31 cellular contexts compared by ENCODE assay signal in the genomic region with DNA sequence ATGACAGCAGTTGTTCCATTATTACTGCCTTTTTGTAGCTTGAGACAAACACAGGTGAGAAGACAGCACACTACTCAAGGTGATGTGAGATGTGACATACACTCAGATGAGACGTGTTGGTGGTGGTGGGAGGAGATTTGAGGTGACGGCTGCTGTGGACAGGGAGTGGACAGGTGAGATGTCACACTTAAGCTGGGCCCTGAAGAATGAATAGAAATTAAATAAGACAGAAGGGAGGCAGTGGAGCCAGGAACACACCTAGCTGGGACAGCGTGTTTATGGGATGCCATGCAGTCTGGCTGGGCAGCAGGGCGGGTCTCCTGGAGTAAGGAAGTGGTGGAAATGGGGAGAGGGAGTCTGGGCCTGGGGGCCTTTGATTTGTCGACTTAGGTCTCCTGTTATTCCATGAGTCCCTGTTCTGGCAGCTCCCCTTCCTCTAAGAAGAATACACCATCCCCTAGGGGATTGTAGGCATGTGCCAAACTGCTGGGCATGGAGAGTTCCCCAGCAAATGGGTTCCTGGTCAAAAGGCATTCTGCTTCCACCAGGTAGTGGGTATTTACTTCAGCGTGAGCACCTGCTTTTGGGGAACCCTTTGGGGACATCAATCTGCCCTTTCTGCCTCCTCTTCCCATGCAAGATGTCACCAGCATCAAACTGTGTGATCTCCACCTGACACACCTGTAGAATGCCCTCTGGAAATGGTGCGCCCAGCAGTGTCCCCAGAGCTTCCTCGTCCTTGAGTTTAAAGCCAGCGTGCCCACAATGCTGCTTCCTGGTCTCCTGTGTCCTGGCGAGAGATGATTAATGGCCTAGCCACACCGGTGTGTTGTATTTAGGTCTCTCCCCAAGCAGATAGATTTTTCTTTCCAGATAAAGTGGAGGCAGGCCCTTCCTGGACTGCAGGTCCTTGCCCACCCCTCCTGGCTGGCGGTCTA.
"Had no signal": no experiment of that assay in that cellular context is flagged by ENCODE, and none has a peak within 500 bp of the region (broad histone marks: within the 10 kb centered on the region; RNA-seq: fewer than 3 reads in every experiment).

No MANE protein-coding gene starts in this region.

- H3K27ac ChIP-seq: gastrocnemius medialis, neural progenitor cell, prostate gland, sigmoid colon, stomach, thyroid gland, upper lobe of right lung had no signal

- H3K36me3 ChIP-seq: gastrocnemius medialis, neural progenitor cell, prostate gland, sigmoid colon, stomach, thyroid gland, upper lobe of right lung had no signal

- H3K4me1 Mint-ChIP-seq: activated CD4-positive, alpha-beta T cell treated with anti-CD3 and anti-CD28 coated beads, Interleukin-2, amount 10 ng/mL, durations not matched to agents 7 days and 5 days; memory B cell; natural killer cell; stimulated activated naive B cell treated with anti-CD40 and anti-IgM and Interleukin-4, amounts not matched to agents 10 μg/mL and 1 μg/mL and 100 μg/mL, for 72 hours; T-helper 17 cell had no signal

- ATAC-seq: activated CD8-positive, alpha-beta T cell treated with anti-CD3 and anti-CD28 coated beads for 36 hours; activated naive CD4-positive, alpha-beta T cell treated with anti-CD3 and anti-CD28 coated beads, Interleukin-2, amount 50 U/mL, for 72 hours; activated T-cell treated with anti-CD3 and anti-CD28 coated beads, Interleukin-2, amount 50 U/mL, for 72 hours; gastrocnemius medialis; natural killer cell; stimulated activated naive B cell treated with anti-CD40 and anti-IgM and Interleukin-4, amounts not matched to agents 10 μg/mL and 1 μg/mL and 100 μg/mL, for 72 hours; T-helper 17 cell; upper lobe of right lung; WTC11 had no signal

- H3K36me3 Mint-ChIP-seq: activated naive CD4-positive, alpha-beta T cell treated with anti-CD3 and anti-CD28 coated beads, Interleukin-2, amount 50 U/mL, for 72 hours; memory B cell; natural killer cell; neural progenitor cell; stimulated activated naive B cell treated with anti-CD40 and anti-IgM and Interleukin-4, amounts not matched to agents 10 μg/mL and 1 μg/mL and 100 μg/mL, for 72 hours; WTC11 had no signal

- H3K4me2 ChIP-seq: neural progenitor cell had no signal

- DNase-seq: activated CD4-positive, alpha-beta T cell treated with anti-CD3 and anti-CD28 coated beads for 1 hour; activated CD4-positive, alpha-beta T cell treated with anti-CD3 and anti-CD28 coated beads, Interleukin-2, amount 10 ng/mL, durations not matched to agents 7 days and 5 days; activated CD8-positive, alpha-beta T cell treated with anti-CD3 and anti-CD28 coated beads for 36 hours; activated naive CD4-positive, alpha-beta T cell; activated T-cell treated with anti-CD3 and anti-CD28 coated beads for 4 hours; activated T-cell treated with anti-CD3 and anti-CD28 coated beads, Interleukin-2, amount 50 U/mL, for 72 hours; dermis blood vessel endothelial cell; effector CD8-positive, alpha-beta T cell; gastrocnemius medialis; glutamatergic neuron; midbrain; natural killer cell; retina; sigmoid colon; small intestine; stimulated activated CD4-positive, alpha-beta T cell treated with anti-CD3 and anti-CD28 coated beads, Interleukin-1b, Interleukin-23, amount 100 ng/mL, for 48 hours; stimulated activated CD4-positive, alpha-beta T cell treated with anti-CD3 and anti-CD28 coated beads, Interleukin-4, amount 100 ng/mL, for 4 hours; stimulated activated CD8-positive, alpha-beta memory T cell treated with anti-CD3 and anti-CD28 coated beads, Interleukin-4, amount 100 ng/mL, for 48 hours; stimulated activated naive B cell treated with anti-CD40 and anti-IgM and Interleukin-4, amounts not matched to agents 10 μg/mL and 1 μg/mL and 100 μg/mL, for 72 hours; SW 1271; T-helper 17 cell; thyroid gland; upper lobe of right lung had no signal

- H3K4me3 ChIP-seq: gastrocnemius medialis, neural progenitor cell, prostate gland, sigmoid colon, stomach, thyroid gland, upper lobe of right lung had no signal

- H2AFZ ChIP-seq: neural progenitor cell had no signal

- H3K9ac ChIP-seq: neural progenitor cell had no signal

- H3K4me1 ChIP-seq: prostate gland, stomach, thyroid gland, upper lobe of right lung had no signal

- H3K27me3 ChIP-seq: gastrocnemius medialis, sigmoid colon, thyroid gland, upper lobe of right lung had no signal

- FAIRE-seq: colon, islet of Langerhans, small intestine had no signal

- H3K4me3 Mint-ChIP-seq: activated CD4-positive, alpha-beta T cell treated with anti-CD3 and anti-CD28 coated beads, Interleukin-2, amount 10 ng/mL, durations not matched to agents 7 days and 5 days; activated CD8-positive, alpha-beta T cell treated with anti-CD3 and anti-CD28 coated beads for 36 hours; activated T-cell treated with anti-CD3 and anti-CD28 coated beads, Interleukin-2, amount 50 U/mL, for 72 hours; memory B cell; natural killer cell; neural progenitor cell; stimulated activated naive B cell treated with anti-CD40 and anti-IgM and Interleukin-4, amounts not matched to agents 10 μg/mL and 1 μg/mL and 100 μg/mL, for 72 hours; T-helper 17 cell; WTC11 had no signal

- H3K9me3 Mint-ChIP-seq: activated CD4-positive, alpha-beta T cell treated with anti-CD3 and anti-CD28 coated beads, Interleukin-2, amount 10 ng/mL, durations not matched to agents 7 days and 5 days; activated CD8-positive, alpha-beta T cell treated with anti-CD3 and anti-CD28 coated beads for 36 hours; activated naive CD4-positive, alpha-beta T cell treated with anti-CD3 and anti-CD28 coated beads, Interleukin-2, amount 50 U/mL, for 72 hours; activated T-cell treated with anti-CD3 and anti-CD28 coated beads, Interleukin-2, amount 50 U/mL, for 72 hours; memory B cell; natural killer cell; neural progenitor cell; stimulated activated naive B cell treated with anti-CD40 and anti-IgM and Interleukin-4, amounts not matched to agents 10 μg/mL and 1 μg/mL and 100 μg/mL, for 72 hours; WTC11 had no signal

- H3K9me3 ChIP-seq: gastrocnemius medialis, prostate gland, sigmoid colon, stomach, thyroid gland, upper lobe of right lung had no signal

- H3K27ac Mint-ChIP-seq: activated CD4-positive, alpha-beta T cell treated with anti-CD3 and anti-CD28 coated beads, Interleukin-2, amount 10 ng/mL, durations not matched to agents 7 days and 5 days; activated CD8-positive, alpha-beta T cell treated with anti-CD3 and anti-CD28 coated beads for 36 hours; activated naive CD4-positive, alpha-beta T cell treated with anti-CD3 and anti-CD28 coated beads, Interleukin-2, amount 50 U/mL, for 72 hours; activated T-cell treated with anti-CD3 and anti-CD28 coated beads, Interleukin-2, amount 50 U/mL, for 72 hours; memory B cell; natural killer cell; neural progenitor cell; stimulated activated naive B cell treated with anti-CD40 and anti-IgM and Interleukin-4, amounts not matched to agents 10 μg/mL and 1 μg/mL and 100 μg/mL, for 72 hours; T-helper 17 cell; WTC11 had no signal
